ENCODE assay signal across 13 cellular contexts in genomic region chr3:72582211-72582878, GRCh38.
DNase-seq lines count a peak whose midpoint lies in the region; ATAC-seq, FAIRE-seq and TF ChIP-seq lines count a peak whose summit lies in the region.
"Had no signal": no experiment of that assay in that cellular context is flagged by ENCODE, and none has a peak within 500 bp of the region (broad histone marks: within the 10 kb centered on the region; RNA-seq: fewer than 3 reads in every experiment).

No MANE protein-coding gene starts in this region.

- no peaks in the 10 kb centered on the region for H3K4me1 ChIP-seq in heart left ventricle
- H3K4me1 ChIP-seq: gastrocnemius medialis had no signal

- peak; percentile 64 for DNase-seq in GM06990 (ENCODE audit: extremely low read depth, insufficient read length)
- DNase-seq in GM19239 (ENCODE audit: insufficient read length, low spot score): peak; percentile 56
- peak; percentile 53 for DNase-seq in MV-4-11 (lab: John Stamatoyannopoulos, UW)
- DNase-seq in HCEC 1CT: no peak
- no peak for DNase-seq in D721Med (ENCODE audit: insufficient read length, low spot score)
- no peak for DNase-seq in cortex of kidney (lab: John Stamatoyannopoulos, UW)
- no peak for DNase-seq in heart left ventricle
- DNase-seq: CD4-positive, CD25-positive, alpha-beta regulatory T cell; gastrocnemius medialis; NCI-H526 had no signal

- H3K27ac ChIP-seq in heart left ventricle: no peak overlapping the region
- H3K27ac ChIP-seq: gastrocnemius medialis, HL-60, neutrophil had no signal

- H3K36me3 ChIP-seq in GM06990 (ENCODE audit: control insufficient read depth, insufficient read depth, low read length) (no peaks in the 10 kb centered on the region), heart left ventricle (no peaks in the 10 kb centered on the region)
- H3K36me3 ChIP-seq: gastrocnemius medialis, neutrophil had no signal

- H3K27me3 ChIP-seq in GM06990 (replicated peaks; ENCODE audit: control insufficient read depth, insufficient read depth, low read length): no peaks in the 10 kb centered on the region
- no peaks in the 10 kb centered on the region for H3K27me3 ChIP-seq in heart left ventricle
- H3K27me3 ChIP-seq: gastrocnemius medialis, neutrophil had no signal

- TF ChIP-seq CTCF in GM06990 (IDR thresholded peaks at IDR 0.05; ENCODE audit: insufficient read depth, low read length, poor library complexity, severe bottlenecking) (no peak), D721Med (IDR thresholded peaks at IDR 0.05; ENCODE audit: insufficient read depth, missing control alignments) (no peak), heart left ventricle (IDR thresholded peaks at IDR 0.05) (no peak)

- intact Hi-C loops in heart left ventricle (cut with DNase I): no loop called here

- ATAC-seq in HG02840 (IDR thresholded peaks at IDR 0.05; ENCODE audit: low FRiP score, unreplicated experiment) (peak; percentile 85), heart left ventricle (no peak)
- ATAC-seq: gastrocnemius medialis had no signal

- no peaks in the 10 kb centered on the region for H3K9me3 ChIP-seq in heart left ventricle
- H3K9me3 ChIP-seq: gastrocnemius medialis, neutrophil had no signal

- peak; percentile 51 for FAIRE-seq in GM19239 (lab: Jason Lieb, UNC)
- FAIRE-seq in D721Med (lab: Jason Lieb, UNC): no peak

- TF ChIP-seq POLR2A in heart left ventricle (IDR thresholded peaks at IDR 0.05): no peak

- H3K4me3 ChIP-seq in GM06990 (replicated peaks; ENCODE audit: low read depth, low read length) (no peak overlapping the region), heart left ventricle (no peak overlapping the region)
- H3K4me3 ChIP-seq: gastrocnemius medialis had no signal

- WGBS in heart left ventricle, 4 donors: 82 to 86% (median 83%) methylated on average over 6 of the region's 6 CpGs

Comparison
In these comparisons a context has a peak if more than half of its experiments do, and no peak if none do; other contexts are left out.
1. DNase-seq: peak in GM06990 (single experiment), GM19239 (single experiment) and MV-4-11 (single experiment); none in HCEC 1CT (single experiment), D721Med (single experiment), cortex of kidney (single experiment) and heart left ventricle (0 of 5).